8 cellular contexts compared by ENCODE assay signal in genomic region chr19:38336638-38337359, GRCh38. TPM values are rescaled to one million over a fixed set of nuclear protein-coding genes. Genes with fewer than 3 reads are reported as not detected.
DNase-seq lines count a peak whose midpoint lies in the region; ATAC-seq, FAIRE-seq and TF ChIP-seq lines count a peak whose summit lies in the region.

No MANE protein-coding gene starts in this region.

- peak overlapping the region in 1 of 2 donors; percentile 86 for H3K9ac ChIP-seq in kidney (ENCODE audit: low read length in 2 of 2)

- peak overlapping the region; percentile 93 for H3K27ac Mint-ChIP-seq in central memory CD8-positive, alpha-beta T cell (ENCODE audit: low read depth)

- H3K27ac ChIP-seq in kidney (ENCODE audit: low read depth in 2 of 2, low read length in 2 of 2), result peak overlapping the region; percentile 96 to 100

- no peaks in the 10 kb centered on the region for H3K27me3 Mint-ChIP-seq in central memory CD8-positive, alpha-beta T cell

- H3K4me1 ChIP-seq in kidney (ENCODE audit: control insufficient read depth in 1 of 2, insufficient read depth in 1 of 2, low read depth in 1 of 2, low read length in 2 of 2), result peaks cover 0 to 5% of the 10 kb centered on the region in 2 donors

- no peak for TF ChIP-seq CTCF in AG09309 (IDR thresholded peaks at IDR 0.05; ENCODE audit: control insufficient read depth, insufficient read depth, low read depth, low read length, missing control alignments)
- no peak for TF ChIP-seq CTCF in kidney (IDR thresholded peaks at IDR 0.05; ENCODE audit: borderline replicate concordance, extremely low read depth, insufficient read depth)

- peak overlapping the region; percentile 67 for H3K4me3 ChIP-seq in AG09309 (ENCODE audit: control insufficient read depth, low read depth, low read length)
- peak overlapping the region; percentile 91 to 94 for H3K4me3 ChIP-seq in kidney (ENCODE audit: low read length in 2 of 2)

- peak overlapping the region; percentile 90 for H3K4me3 Mint-ChIP-seq in central memory CD8-positive, alpha-beta T cell

- H3K9me3 Mint-ChIP-seq in central memory CD8-positive, alpha-beta T cell, result no peaks in the 10 kb centered on the region

- H3K9me3 ChIP-seq in kidney (ENCODE audit: control insufficient read depth in 1 of 2, low read length in 2 of 2), result no peaks in the 10 kb centered on the region

- ATAC-seq in GM19025 (IDR thresholded peaks at IDR 0.05; ENCODE audit: low read depth, unreplicated experiment) (peak; percentile 42), HG03280 (IDR thresholded peaks at IDR 0.05; ENCODE audit: unreplicated experiment) (peak; percentile 52)
- ATAC-seq in central memory CD8-positive, alpha-beta T cell (replicated peaks; ENCODE audit: extremely low read depth, poor library complexity, severe bottlenecking), result peak; percentile 44

- peaks cover 21% of the 10 kb centered on the region for H3K4me1 Mint-ChIP-seq in central memory CD8-positive, alpha-beta T cell

- intact Hi-C loops in kidney (cut with DNase I), result no loop called here

- no peaks in the 10 kb centered on the region for H3K36me3 ChIP-seq in kidney (ENCODE audit: control insufficient read depth in 1 of 2, insufficient read depth in 2 of 2, low read length in 2 of 2)

- peaks cover 14% of the 10 kb centered on the region for H3K36me3 Mint-ChIP-seq in central memory CD8-positive, alpha-beta T cell (ENCODE audit: insufficient read depth)

- peak; percentile 76 for FAIRE-seq in kidney (lab: Jason Lieb, UNC)

- DNase-seq in AG09309 (ENCODE audit: low read depth) (no peak), NCI-H446 (lab: John Stamatoyannopoulos, UW) (peak; percentile 88 to 96), kidney (peak; percentile 98)
- DNase-seq in activated CD4-positive, CD25-positive, alpha-beta regulatory T cell treated with anti-CD3 and anti-CD28 coated beads, Interleukin-2, amount 50 U/mL, for 16 hours (ENCODE audit: low read depth, low spot score), result peak; percentile 84
- peak; percentile 94 to 95 for DNase-seq in central memory CD8-positive, alpha-beta T cell (ENCODE audit: low spot score in 2 of 2)
- DNase-seq in stimulated activated CD4-positive, alpha-beta T cell treated with anti-CD3 and anti-CD28 coated beads, Interleukin-12 subunit alpha, Interleukin-12 subunit beta, amount 100 ng/mL, for 48 hours (ENCODE audit: low read depth in 2 of 3, low spot score in 1 of 3), result peak; percentile 94 to 97 (median 96)

RNA-seq across cellular contexts. Expression of gene CATSPERG, which starts 1.2 kb away (rescaled TPM):
- total RNA-seq in kidney, result 9.6 TPM
- polyA plus RNA-seq in kidney (ENCODE audit: insufficient read depth, low read depth, low replicate concordance), result 6.0 TPM

RNA-seq across cellular contexts. Expression of gene KCNK6, which starts 17.2 kb away (rescaled TPM):
- 7.2 TPM for total RNA-seq in kidney
- 2.2 TPM for polyA plus RNA-seq in kidney (ENCODE audit: insufficient read depth, low read depth, low replicate concordance)

RNA-seq across cellular contexts. Expression of gene YIF1B, which starts 21.1 kb away (rescaled TPM):
- total RNA-seq in kidney, result 30.3 TPM
- 62.7 TPM for polyA plus RNA-seq in kidney (ENCODE audit: insufficient read depth, low read depth, low replicate concordance)

RNA-seq across cellular contexts. Expression of gene C19orf33, which starts 32.7 kb away (rescaled TPM):
- 43.9 TPM for total RNA-seq in kidney
- 40.3 TPM for polyA plus RNA-seq in kidney (ENCODE audit: insufficient read depth, low read depth, low replicate concordance)

RNA-seq across cellular contexts. Expression of gene PSMD8, which starts 37.6 kb away (rescaled TPM):
- total RNA-seq in kidney, result 126 TPM
- polyA plus RNA-seq in kidney (ENCODE audit: insufficient read depth, low read depth, low replicate concordance), result 217 TPM
